In genomic region chr1:164905891-164906290, GRCh38 we compare ENCODE assay signal across 9 cellular contexts.
"Had no signal": no experiment of that assay in that cellular context is flagged by ENCODE, and none has a peak within 500 bp of the region (broad histone marks: within the 10 kb centered on the region; RNA-seq: fewer than 3 reads in every experiment).

No MANE protein-coding gene starts in this region.

- H3K4me3 ChIP-seq: GM23248, HAP-1 had no signal

- H3K27ac ChIP-seq: GM23248, HL-60 had no signal

- H3K36me3 ChIP-seq: HAP-1 had no signal

- ATAC-seq: HCT116, HepG2 had no signal

- DNase-seq: GM23248, GOT3, H7, HFFc6, KBM-7 had no signal

- H3K9me3 ChIP-seq: HAP-1 had no signal
